ENCODE assay signal across 11 cellular contexts in genomic region chr5:148734518-148734917, GRCh38.
"Had no signal": no experiment of that assay in that cellular context is flagged by ENCODE, and none has a peak within 500 bp of the region (broad histone marks: within the 10 kb centered on the region; RNA-seq: fewer than 3 reads in every experiment).

No MANE protein-coding gene starts in this region.

- DNase-seq: activated CD4-positive, alpha-beta memory T cell treated with anti-CD3 and anti-CD28 coated beads for 36 hours; activated CD4-positive, alpha-beta T cell treated with anti-CD3 and anti-CD28 coated beads for 36 hours; activated CD8-positive, alpha-beta memory T cell treated with anti-CD3 and anti-CD28 coated beads, Interleukin-2, amount 10 ng/mL, durations not matched to agents 7 days and 5 days; activated naive CD4-positive, alpha-beta T cell treated with anti-CD3 and anti-CD28 coated beads for 36 hours; activated naive CD8-positive, alpha-beta T cell treated with anti-CD3 and anti-CD28 coated beads, Interleukin-2, amount 50 U/mL, for 24 hours; activated T-cell treated with anti-CD3 and anti-CD28 coated beads, Interleukin-2, amount 50 U/mL, for 1 hour; sigmoid colon; WERI-Rb-1 had no signal

- H3K4me3 ChIP-seq: ascending aorta, lung, sigmoid colon had no signal

- H3K9me3 ChIP-seq: ascending aorta, sigmoid colon had no signal

- H3K27ac ChIP-seq: ascending aorta, sigmoid colon, WERI-Rb-1 had no signal

- H3K27me3 ChIP-seq: ascending aorta, sigmoid colon had no signal

- ATAC-seq: activated CD4-positive, alpha-beta T cell treated with anti-CD3 and anti-CD28 coated beads for 36 hours; activated CD8-positive, alpha-beta memory T cell treated with anti-CD3 and anti-CD28 coated beads, Interleukin-2, amount 10 ng/mL, durations not matched to agents 7 days and 5 days; activated naive CD8-positive, alpha-beta T cell treated with anti-CD3 and anti-CD28 coated beads, Interleukin-2, amount 50 U/mL, for 24 hours; stimulated activated effector memory CD8-positive, alpha-beta T cell treated with anti-CD3 and anti-CD28 coated beads, Interleukin-12 subunit alpha, Interleukin-12 subunit beta, amount 100 ng/mL, for 72 hours had no signal

- H3K36me3 ChIP-seq: ascending aorta, sigmoid colon, WERI-Rb-1 had no signal
